Comparison of ENCODE assay signal across 11 cellular contexts in the genomic region with DNA sequence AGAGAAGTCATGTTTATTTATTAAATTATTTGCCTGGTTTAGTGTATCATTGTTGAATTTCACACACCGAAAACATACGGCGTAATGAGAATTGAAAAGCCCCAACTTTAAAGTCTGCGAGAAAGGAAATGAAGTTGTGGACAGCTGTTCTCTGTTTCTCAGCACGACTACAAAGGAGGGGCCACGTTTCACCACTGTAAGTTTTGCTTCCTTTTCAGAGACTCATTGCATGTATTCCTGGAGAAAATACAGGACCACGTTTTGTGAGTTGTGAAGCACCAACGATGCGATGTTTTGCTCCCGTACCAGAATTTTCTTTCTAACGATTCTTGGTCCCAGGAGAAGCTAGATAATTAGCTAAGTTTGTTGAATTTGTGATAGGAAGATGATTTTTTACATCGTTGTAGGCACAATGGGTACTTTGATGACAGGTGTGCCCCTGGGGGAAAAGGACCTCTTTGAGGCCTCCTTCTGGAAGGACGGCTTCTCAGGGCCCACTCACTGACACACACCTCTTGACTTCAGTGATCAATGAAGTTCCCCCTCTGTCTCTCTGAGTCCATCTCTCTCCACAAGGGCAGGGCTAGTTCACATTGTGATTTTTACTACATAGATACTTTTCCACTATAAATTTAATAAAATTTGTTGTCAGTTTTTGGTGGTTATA. TPM values are rescaled to one million over a fixed set of nuclear protein-coding genes. Genes with fewer than 3 reads are reported as not detected.
DNase-seq lines count a peak whose midpoint lies in the region; ATAC-seq and TF ChIP-seq lines count a peak whose summit lies in the region.
"Had no signal": no experiment of that assay in that cellular context is flagged by ENCODE, and none has a peak within 500 bp of the region (broad histone marks: within the 10 kb centered on the region; RNA-seq: fewer than 3 reads in every experiment).

No MANE protein-coding gene starts in this region.

- no peaks in the 10 kb centered on the region for H3K9me3 Mint-ChIP-seq in central memory CD8-positive, alpha-beta T cell
- peaks cover 9% of the 10 kb centered on the region for H3K9me3 Mint-ChIP-seq in neural progenitor cell

- no peaks in the 10 kb centered on the region for H3K27me3 Mint-ChIP-seq in central memory CD8-positive, alpha-beta T cell
- H3K27me3 Mint-ChIP-seq in neural progenitor cell (ENCODE audit: insufficient read depth, low read depth) = peaks cover 10% of the 10 kb centered on the region
- H3K27me3 Mint-ChIP-seq: brain had no signal

- H2AFZ ChIP-seq in neural progenitor cell (replicated peaks) = no peak overlapping the region

- no peaks in the 10 kb centered on the region for H4K20me1 ChIP-seq in neural progenitor cell (ENCODE audit: low read depth)

- ATAC-seq in GM19463 (IDR thresholded peaks at IDR 0.05; ENCODE audit: unreplicated experiment) (peak; percentile 56), HG03354 (IDR thresholded peaks at IDR 0.05; ENCODE audit: poor library complexity, severe bottlenecking, unreplicated experiment) (peak; percentile 71)
- peak; percentile 69 for ATAC-seq in central memory CD8-positive, alpha-beta T cell (replicated peaks; ENCODE audit: extremely low read depth, poor library complexity, severe bottlenecking)

- H3K36me3 Mint-ChIP-seq in central memory CD8-positive, alpha-beta T cell (ENCODE audit: insufficient read depth) = peaks cover 6% of the 10 kb centered on the region
- no peaks in the 10 kb centered on the region for H3K36me3 Mint-ChIP-seq in neural progenitor cell

- no peak for TF ChIP-seq CTCF in GM10248 (IDR thresholded peaks at IDR 0.05; ENCODE audit: control extremely low read depth, extremely low read depth, low read depth, missing control alignments)
- no peak for TF ChIP-seq CTCF in neural progenitor cell (IDR thresholded peaks at IDR 0.05)

- H3K4me3 Mint-ChIP-seq in central memory CD8-positive, alpha-beta T cell = peak overlapping the region; percentile 59
- no peak overlapping the region for H3K4me3 Mint-ChIP-seq in neural progenitor cell
- H3K4me3 Mint-ChIP-seq: brain had no signal

- H3K27ac ChIP-seq in neural progenitor cell = no peak overlapping the region

- peaks cover 92% of the 10 kb centered on the region for H3K4me1 Mint-ChIP-seq in central memory CD8-positive, alpha-beta T cell
- H3K4me1 Mint-ChIP-seq in neural progenitor cell = no peaks in the 10 kb centered on the region
- H3K4me1 Mint-ChIP-seq: brain had no signal

- H3K27me3 ChIP-seq in neural progenitor cell = no peaks in the 10 kb centered on the region

- H3K4me3 ChIP-seq in neural progenitor cell = no peak overlapping the region
- H3K4me3 ChIP-seq: lung had no signal

- POLR2A ChIA-PET in GM10248 (lab: Yijun Ruan, JAX) = interaction anchor here (1.7 kb wide), 1 partner anchor 24 kb away, joined by 8 read pairs; the partner anchor contains the start of gene ACKR3

- peak overlapping the region; percentile 97 for H3K27ac Mint-ChIP-seq in central memory CD8-positive, alpha-beta T cell (ENCODE audit: low read depth)
- H3K27ac Mint-ChIP-seq in neural progenitor cell = no peak overlapping the region
- H3K27ac Mint-ChIP-seq: brain had no signal

- DNase-seq in GM10248 (ENCODE audit: extremely low spot score) (peak; percentile 74), SKM-1 treated with dmso at 0.1 percent for 144 hours (lab: John Stamatoyannopoulos, UW; ENCODE audit: unreplicated experiment) (no peak), neural progenitor cell (ENCODE audit: low spot score) (no peak), NCI-H345 (lab: John Stamatoyannopoulos, UW) (no peak)
- DNase-seq in central memory CD8-positive, alpha-beta T cell (ENCODE audit: low spot score in 2 of 2) = no peak
- DNase-seq in activated effector memory CD4-positive, alpha-beta T cell treated with anti-CD3 and anti-CD28 coated beads, Interleukin-2, amount 50 U/mL, for 16 hours = no peak
- DNase-seq: OCI-M1 had no signal

- H3K4me2 ChIP-seq in neural progenitor cell = no peak overlapping the region

- no peaks in the 10 kb centered on the region for H3F3A ChIP-seq in neural progenitor cell (ENCODE audit: low read depth)

- CTCF ChIA-PET in GM10248 (lab: Yijun Ruan, JAX) = interaction anchor here (1.0 to 2.5 kb wide), 4 partner anchors 10 to 32 kb away, joined by 3 to 15 read pairs (median 4); partner anchors contain the start of gene ACKR3

- H3K9me3 ChIP-seq in neural progenitor cell (ENCODE audit: low read depth) = no peaks in the 10 kb centered on the region

- H3K4me1 ChIP-seq in neural progenitor cell = no peaks in the 10 kb centered on the region

- H3K9ac ChIP-seq in neural progenitor cell = no peak overlapping the region

- no peaks in the 10 kb centered on the region for H3K79me2 ChIP-seq in neural progenitor cell (ENCODE audit: low read depth)

- H3K36me3 ChIP-seq in neural progenitor cell = no peaks in the 10 kb centered on the region

RNA-seq across cellular contexts. Expression of gene ACKR3, which starts 23.7 kb away (rescaled TPM):
- total RNA-seq in neural progenitor cell (ENCODE audit: low replicate concordance) = 0.71 and 1.6 TPM in 2 replicates
